ENCODE assay signal across 17 cellular contexts in the genomic region with DNA sequence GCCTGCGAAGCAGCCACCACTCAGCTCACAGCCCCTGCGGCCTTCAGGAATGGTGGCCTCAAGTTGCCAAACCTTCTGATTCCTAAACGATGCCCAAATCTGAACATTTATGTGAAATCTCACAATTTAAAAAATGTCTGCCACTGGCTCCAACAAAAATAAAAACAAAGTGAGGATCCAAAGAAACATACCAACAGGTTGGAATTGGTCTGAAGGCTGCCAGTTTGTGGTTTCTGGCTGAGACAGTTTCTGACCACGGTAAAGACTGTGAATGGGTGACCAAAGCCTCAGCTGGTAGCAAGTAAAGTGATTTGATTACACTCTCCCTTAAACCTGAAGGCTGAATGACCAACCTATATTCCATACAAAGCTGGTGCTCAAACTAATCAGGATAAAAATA. TPM values are rescaled to one million over a fixed set of nuclear protein-coding genes. Genes with fewer than 3 reads are reported as not detected.
DNase-seq lines count a peak whose midpoint lies in the region; ATAC-seq, FAIRE-seq and TF ChIP-seq lines count a peak whose summit lies in the region.
"Had no signal": no experiment of that assay in that cellular context is flagged by ENCODE, and none has a peak within 500 bp of the region (broad histone marks: within the 10 kb centered on the region; RNA-seq: fewer than 3 reads in every experiment).

No MANE protein-coding gene starts in this region.

- H3K36me3 ChIP-seq in HepG2 (replicated peaks in 1 of 2; ENCODE audit: control insufficient read depth in 1 of 2, insufficient read depth in 2 of 2, low read length in 2 of 2) = peaks cover 65 to 95% of the 10 kb centered on the region in 2 experiments
- H3K36me3 ChIP-seq in right lobe of liver = peaks cover 10 to 90% (median 37%) of the 10 kb centered on the region in 4 donors
- peaks cover 100% of the 10 kb centered on the region for H3K36me3 ChIP-seq in suprapubic skin

- H3K9ac ChIP-seq in HepG2 (ENCODE audit: insufficient read depth, low read depth, low read length) = no peak overlapping the region
- H3K9ac ChIP-seq: BLaER1 had no signal

- BruUV-seq in HepG2 (replicated peaks; lab: Mats Ljungman, UMichigan) = no TSS peak

- peaks cover 3% of the 10 kb centered on the region for H3K36me3 Mint-ChIP-seq in activated naive CD8-positive, alpha-beta T cell

- intact Hi-C loops in HepG2 (cut with micrococcal nuclease; ENCODE audit: unreplicated experiment) (loop anchor here (5.0 kb wide), 1 partner anchor 230 kb away; no protein-coding TSS in a partner anchor), right lobe of liver (cut with DNase I) (no loop called here)

- H3K9me3 Mint-ChIP-seq in activated naive CD8-positive, alpha-beta T cell (ENCODE audit: low read depth) = no peaks in the 10 kb centered on the region

- H3K27ac ChIP-seq in HepG2 (ENCODE audit: extremely low read length, insufficient read depth, low read length) (no peak overlapping the region), right lobe of liver (no peak overlapping the region), suprapubic skin (no peak overlapping the region)
- H3K27ac ChIP-seq: BLaER1 had no signal

- no peaks in the 10 kb centered on the region for H3K27me3 Mint-ChIP-seq in activated naive CD8-positive, alpha-beta T cell

- no peak overlapping the region for H3K4me2 ChIP-seq in HepG2 (ENCODE audit: low read depth, low read length)
- H3K4me2 ChIP-seq: BLaER1 had no signal

- H3K27me3 ChIP-seq in HepG2 (ENCODE audit: control insufficient read depth in 1 of 2, insufficient read depth in 2 of 2, low read length in 2 of 2) (no peaks in the 10 kb centered on the region), right lobe of liver (no peaks in the 10 kb centered on the region), suprapubic skin (no peaks in the 10 kb centered on the region)
- H3K27me3 ChIP-seq: BLaER1 had no signal

- CTCF ChIA-PET in HepG2 (lab: Yijun Ruan, JAX; ENCODE audit: low intra/inter-chr PET ratio, low total read pairs) = no interaction called here

- peak overlapping the region; percentile 29 for H3K27ac Mint-ChIP-seq in activated naive CD8-positive, alpha-beta T cell

- no peak for TF ChIP-seq RAD21 in HepG2 (CRISPR knock-in tag; IDR thresholded peaks at IDR 0.05)

- ATAC-seq in HepG2 (no peak), right lobe of liver (no peak)

- H3K4me3 Mint-ChIP-seq in activated naive CD8-positive, alpha-beta T cell = no peak overlapping the region

- peaks cover 9% of the 10 kb centered on the region for H3K79me2 ChIP-seq in HepG2 (ENCODE audit: insufficient read depth, low read length)

- POLR2A ChIA-PET in HepG2 (lab: Yijun Ruan, JAX) = no interaction called here

- peaks cover 22% of the 10 kb centered on the region for H3K4me1 Mint-ChIP-seq in activated naive CD8-positive, alpha-beta T cell (ENCODE audit: low read depth)

- TF ChIP-seq CTCF in HepG2 (CRISPR knock-in tag; IDR thresholded peaks at IDR 0.05) (no peak), right lobe of liver (IDR thresholded peaks at IDR 0.05) (no peak), suprapubic skin (IDR thresholded peaks at IDR 0.05) (no peak)

- no peaks in the 10 kb centered on the region for H3K4me1 ChIP-seq in HepG2 (ENCODE audit: insufficient read depth, low read length)
- H3K4me1 ChIP-seq in right lobe of liver = no peaks in the 10 kb centered on the region
- no peaks in the 10 kb centered on the region for H3K4me1 ChIP-seq in suprapubic skin
- H3K4me1 ChIP-seq: HAP-1 had no signal

- WGBS in HepG2 (ENCODE audit: low lambda C conversion rate) = 95% methylated on average over 4 of the region's 4 CpGs
- 32% methylated on average over 4 of the region's 4 CpGs for WGBS in right lobe of liver (ENCODE audit: insufficient coverage, low coverage, low lambda C conversion rate, missing lambda C conversion rate)
- 73% methylated on average over 4 of the region's 4 CpGs for WGBS in suprapubic skin

- DNase-seq in HepG2 (ENCODE audit: low spot score) = no peak
- DNase-seq in right lobe of liver = no peak
- DNase-seq in myocyte (ENCODE audit: low read depth) = peak; percentile 59
- no peak for DNase-seq in suprapubic skin (ENCODE audit: low spot score in 2 of 2)
- no peak for DNase-seq in AG08396 (ENCODE audit: low spot score)
- no peak for DNase-seq in DMS153 treated with DMSO at 0.1 percent for 48 hours (lab: John Stamatoyannopoulos, UW; ENCODE audit: unreplicated experiment)
- DNase-seq: IMR-90, MV-4-11, NCI-H1417 treated with DMSO at 0.1 percent for 48 hours, NCI-H2029, NCI-H510A, NCI-H82, SHP77 treated with DMSO at 0.1 percent for 48 hours had no signal

- TF ChIP-seq EP300 in HepG2 (IDR thresholded peaks at IDR 0.05; ENCODE audit: low read depth in 2 of 2, low read length in 2 of 2) (no peak), HepG2 (CRISPR knock-in tag; IDR thresholded peaks at IDR 0.05; ENCODE audit: borderline replicate concordance) (no peak), suprapubic skin (IDR thresholded peaks at IDR 0.05) (no peak)

- no peak for FAIRE-seq in HepG2 (lab: Jason Lieb, UNC)

- no peak overlapping the region for H3K4me3 ChIP-seq in HepG2 (replicated peaks in 1 of 3; ENCODE audit: insufficient read depth in 1 of 3, low read depth in 2 of 3, low read length in 3 of 3)
- H3K4me3 ChIP-seq in right lobe of liver = no peak overlapping the region
- no peak overlapping the region for H3K4me3 ChIP-seq in suprapubic skin
- H3K4me3 ChIP-seq: BLaER1, HAP-1 had no signal

- no peak for TF ChIP-seq POLR2A in HepG2 (IDR thresholded peaks at IDR 0.05; ENCODE audit: insufficient read depth in 1 of 2, low read depth in 2 of 2, low read length in 2 of 2)
- TF ChIP-seq POLR2A in right lobe of liver (IDR thresholded peaks at IDR 0.05) = no peak
- TF ChIP-seq POLR2A in suprapubic skin (IDR thresholded peaks at IDR 0.05) = no peak

- in situ Hi-C loops in HepG2 (cut with HindIII; ENCODE audit: extremely low pct_ligation_motif_present, low pct_unique_long_range_greater_than_20kb) = no loop called here

- H3K9me3 ChIP-seq in HepG2 (ENCODE audit: low read length) = no peaks in the 10 kb centered on the region
- no peaks in the 10 kb centered on the region for H3K9me3 ChIP-seq in right lobe of liver
- no peaks in the 10 kb centered on the region for H3K9me3 ChIP-seq in suprapubic skin
- H3K9me3 ChIP-seq: BLaER1, HAP-1 had no signal

- no peak overlapping the region for H2AFZ ChIP-seq in HepG2 (ENCODE audit: low read length)

- H4K20me1 ChIP-seq in HepG2 (ENCODE audit: insufficient read depth, low read length) = peaks cover 16% of the 10 kb centered on the region; the same call in 1 of the 2 replicates

RNA-seq across cellular contexts. Expression of a gene that starts 24.9 kb away (rescaled TPM):
- total RNA-seq in HepG2 (2016; rRNA removed; fragmentation: Illumina TruSeq; extraction: Trizol) = not detected in 2 replicates
- not detected in 2 replicates for total RNA-seq in HepG2 (2016; cell fraction: cytosol; rRNA removed; fragmentation: Illumina TruSeq; extraction: Trizol; ENCODE audit: low read depth)
- not detected in 2 replicates for total RNA-seq in HepG2 (2016; cell fraction: insoluble cytoplasmic fraction; rRNA removed; fragmentation: Illumina TruSeq; extraction: Trizol)
- 0.19 TPM in 1 of 2 replicates, not detected in the other for total RNA-seq in HepG2 (2016; cell fraction: membrane; rRNA removed; fragmentation: Illumina TruSeq; extraction: Trizol)
- total RNA-seq in HepG2 (2016; cell fraction: nucleus; rRNA removed; fragmentation: Illumina TruSeq; extraction: Trizol) = not detected in 2 replicates
- polyA plus RNA-seq in HepG2 (2011; rRNA removed) = 0.14 TPM in 1 of 2 replicates, not detected in the other
- not detected in 2 replicates for polyA plus RNA-seq in HepG2 (2011; cell fraction: cytosol; rRNA removed)
- not detected in 2 replicates for polyA plus RNA-seq in HepG2 (2011; cell fraction: nucleus; rRNA removed)
- polyA plus RNA-seq in HepG2 (2012) = not detected in 2 replicates
- not detected in 2 replicates for polyA plus RNA-seq in HepG2 (2016; cell fraction: cytosol; fragmentation: Illumina TruSeq; extraction: Trizol; ENCODE audit: low read depth)
- not detected in 2 replicates for polyA plus RNA-seq in HepG2 (2016; cell fraction: insoluble cytoplasmic fraction; fragmentation: Illumina TruSeq; extraction: Trizol; ENCODE audit: low read depth)
- polyA plus RNA-seq in HepG2 (2016; cell fraction: membrane; fragmentation: Illumina TruSeq; extraction: Trizol; ENCODE audit: low read depth) = not detected in 2 replicates
- polyA plus RNA-seq in HepG2 (2016; cell fraction: nucleus; fragmentation: Illumina TruSeq; extraction: Trizol; ENCODE audit: insufficient read depth, low read depth) = not detected in 2 replicates
- polyA minus RNA-seq in HepG2 (2011; rRNA and poly(A)+ RNA removed; ENCODE audit: low replicate concordance) = 0.12 TPM in 1 of 2 replicates, not detected in the other
- not detected in 2 replicates for polyA minus RNA-seq in HepG2 (2011; cell fraction: cytosol; rRNA and poly(A)+ RNA removed)
- polyA minus RNA-seq in HepG2 (2011; cell fraction: nucleus; rRNA and poly(A)+ RNA removed) = not detected in 2 replicates
- not detected for total RNA-seq in right lobe of liver
- total RNA-seq in myocyte = not detected in 2 replicates
- not detected for polyA plus RNA-seq in myocyte (2012)
- not detected for total RNA-seq in suprapubic skin
- total RNA-seq: IMR-90 had no signal
- polyA plus RNA-seq: AG04450, IMR-90 had no signal

RNA-seq across cellular contexts. Expression of a gene that starts 38.3 kb away (rescaled TPM):
- 345 and 349 TPM in 2 replicates for total RNA-seq in HepG2 (2016; rRNA removed; fragmentation: Illumina TruSeq; extraction: Trizol)
- total RNA-seq in HepG2 (2016; cell fraction: cytosol; rRNA removed; fragmentation: Illumina TruSeq; extraction: Trizol; ENCODE audit: low read depth) = 202 and 227 TPM in 2 replicates
- 351 and 370 TPM in 2 replicates for total RNA-seq in HepG2 (2016; cell fraction: insoluble cytoplasmic fraction; rRNA removed; fragmentation: Illumina TruSeq; extraction: Trizol)
- total RNA-seq in HepG2 (2016; cell fraction: membrane; rRNA removed; fragmentation: Illumina TruSeq; extraction: Trizol) = 185 and 210 TPM in 2 replicates
- 126 and 138 TPM in 2 replicates for total RNA-seq in HepG2 (2016; cell fraction: nucleus; rRNA removed; fragmentation: Illumina TruSeq; extraction: Trizol)
- 173 and 193 TPM in 2 replicates for polyA plus RNA-seq in HepG2 (2011; rRNA removed)
- 139 and 221 TPM in 2 replicates for polyA plus RNA-seq in HepG2 (2011; cell fraction: cytosol; rRNA removed)
- polyA plus RNA-seq in HepG2 (2011; cell fraction: nucleus; rRNA removed) = 209 and 223 TPM in 2 replicates
- 167 and 252 TPM in 2 replicates for polyA plus RNA-seq in HepG2 (2012)
- 224 and 244 TPM in 2 replicates for polyA plus RNA-seq in HepG2 (2016; cell fraction: cytosol; fragmentation: Illumina TruSeq; extraction: Trizol; ENCODE audit: low read depth)
- polyA plus RNA-seq in HepG2 (2016; cell fraction: insoluble cytoplasmic fraction; fragmentation: Illumina TruSeq; extraction: Trizol; ENCODE audit: low read depth) = 425 and 448 TPM in 2 replicates
- polyA plus RNA-seq in HepG2 (2016; cell fraction: membrane; fragmentation: Illumina TruSeq; extraction: Trizol; ENCODE audit: low read depth) = 197 and 214 TPM in 2 replicates
- 269 and 287 TPM in 2 replicates for polyA plus RNA-seq in HepG2 (2016; cell fraction: nucleus; fragmentation: Illumina TruSeq; extraction: Trizol; ENCODE audit: insufficient read depth, low read depth)
- 186 and 379 TPM in 2 replicates for polyA minus RNA-seq in HepG2 (2011; rRNA and poly(A)+ RNA removed; ENCODE audit: low replicate concordance)
- polyA minus RNA-seq in HepG2 (2011; cell fraction: cytosol; rRNA and poly(A)+ RNA removed) = 166 and 175 TPM in 2 replicates
- 55.6 and 67.6 TPM in 2 replicates for polyA minus RNA-seq in HepG2 (2011; cell fraction: nucleus; rRNA and poly(A)+ RNA removed)
- total RNA-seq in right lobe of liver = 100 to 1,000 TPM in 1 of 6 experiments, 10 to 100 TPM in 5; 61.5 to 132 (median 73.1) TPM
- total RNA-seq in myocyte = 91.4 and 96.3 TPM in 2 replicates
- 87.2 TPM for polyA plus RNA-seq in myocyte (2012)
- total RNA-seq in suprapubic skin = 10 to 100 TPM; 32.7 to 60.8 (median 41.5) TPM

RNA-seq across cellular contexts. Expression of a gene that starts 56.6 kb away (rescaled TPM):
- total RNA-seq in HepG2 (2016; rRNA removed; fragmentation: Illumina TruSeq; extraction: Trizol) (173 and 177 TPM in 2 replicates), right lobe of liver (10 to 100 TPM; 46.8 to 55.8 (median 49.1) TPM), myocyte (57.2 and 69.3 TPM in 2 replicates), suprapubic skin (100 to 1,000 TPM in 3 of 4 donors, 10 to 100 TPM in 1; 94.7 to 135 (median 119) TPM)
- 42.2 and 47.1 TPM in 2 replicates for total RNA-seq in HepG2 (2016; cell fraction: cytosol; rRNA removed; fragmentation: Illumina TruSeq; extraction: Trizol; ENCODE audit: low read depth)
- total RNA-seq in HepG2 (2016; cell fraction: insoluble cytoplasmic fraction; rRNA removed; fragmentation: Illumina TruSeq; extraction: Trizol) = 166 and 185 TPM in 2 replicates
- total RNA-seq in HepG2 (2016; cell fraction: membrane; rRNA removed; fragmentation: Illumina TruSeq; extraction: Trizol) = 53.5 and 58.7 TPM in 2 replicates
- 231 and 239 TPM in 2 replicates for total RNA-seq in HepG2 (2016; cell fraction: nucleus; rRNA removed; fragmentation: Illumina TruSeq; extraction: Trizol)
- polyA plus RNA-seq in HepG2 (2011; rRNA removed) = 52.5 and 58.4 TPM in 2 replicates
- polyA plus RNA-seq in HepG2 (2011; cell fraction: cytosol; rRNA removed) = 16.6 and 26.6 TPM in 2 replicates
- 77.7 and 102 TPM in 2 replicates for polyA plus RNA-seq in HepG2 (2011; cell fraction: nucleus; rRNA removed)
- polyA plus RNA-seq in HepG2 (2012) = 151 and 152 TPM in 2 replicates
- 5.3 and 6.8 TPM in 2 replicates for polyA plus RNA-seq in HepG2 (2016; cell fraction: cytosol; fragmentation: Illumina TruSeq; extraction: Trizol; ENCODE audit: low read depth)
- 200 and 216 TPM in 2 replicates for polyA plus RNA-seq in HepG2 (2016; cell fraction: insoluble cytoplasmic fraction; fragmentation: Illumina TruSeq; extraction: Trizol; ENCODE audit: low read depth)
- polyA plus RNA-seq in HepG2 (2016; cell fraction: membrane; fragmentation: Illumina TruSeq; extraction: Trizol; ENCODE audit: low read depth) = 18.6 and 26.0 TPM in 2 replicates
- 243 and 249 TPM in 2 replicates for polyA plus RNA-seq in HepG2 (2016; cell fraction: nucleus; fragmentation: Illumina TruSeq; extraction: Trizol; ENCODE audit: insufficient read depth, low read depth)
- polyA minus RNA-seq in HepG2 (2011; rRNA and poly(A)+ RNA removed; ENCODE audit: low replicate concordance) = 135 and 250 TPM in 2 replicates
- polyA minus RNA-seq in HepG2 (2011; cell fraction: cytosol; rRNA and poly(A)+ RNA removed) = 49.2 and 87.1 TPM in 2 replicates
- polyA minus RNA-seq in HepG2 (2011; cell fraction: nucleus; rRNA and poly(A)+ RNA removed) = 329 and 403 TPM in 2 replicates
- 38.3 TPM for polyA plus RNA-seq in myocyte (2012)
